Comparison of ENCODE assay signal across 13 cellular contexts in the genomic region with DNA sequence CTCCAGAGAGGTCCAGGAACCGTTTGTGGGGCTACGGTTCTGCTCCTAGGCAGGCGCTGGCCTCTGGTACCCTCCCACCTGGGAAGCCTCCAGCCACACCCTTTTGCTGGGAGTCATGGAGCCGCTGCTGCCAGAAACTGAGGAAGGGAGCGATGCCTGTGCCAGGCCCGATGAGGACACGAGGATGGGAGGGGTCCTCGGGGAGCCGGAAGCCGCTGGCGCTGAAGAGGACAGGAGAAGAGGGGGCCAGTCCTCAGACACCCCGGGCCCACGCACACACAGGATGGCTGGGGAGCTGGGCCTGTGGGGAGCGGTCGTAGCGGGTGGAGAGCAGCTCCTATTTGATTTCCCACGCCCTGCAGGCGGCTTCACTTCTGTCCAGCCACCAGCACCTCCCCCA. TPM values are rescaled to one million over a fixed set of nuclear protein-coding genes. Genes with fewer than 3 reads are reported as not detected.
DNase-seq lines count a peak whose midpoint lies in the region; ATAC-seq and TF ChIP-seq lines count a peak whose summit lies in the region.
"Not testable (repeated sequence)": the region's sequence is repeated elsewhere in the genome, so short reads cannot be mapped to it uniquely, and the experiment has no call there.
"Had no signal": no experiment of that assay in that cellular context is flagged by ENCODE, and none has a peak within 500 bp of the region (broad histone marks: within the 10 kb centered on the region; RNA-seq: fewer than 3 reads in every experiment).

No MANE protein-coding gene starts in this region.

- H3K27me3 Mint-ChIP-seq in endodermal cell (ENCODE audit: insufficient read depth), result not testable (repeated sequence)

- H3K36me3 Mint-ChIP-seq in endodermal cell (ENCODE audit: low read depth), result not testable (repeated sequence)

- H3K27ac ChIP-seq in endodermal cell (ENCODE audit: low read depth, low read length); foreskin keratinocyte; upper lobe of right lung: not testable (repeated sequence)

- DNase-seq in endodermal cell, result peak; percentile 22
- DNase-seq in foreskin keratinocyte, upper lobe of right lung: not testable (repeated sequence)

- intact Hi-C loops in upper lobe of right lung (cut with DNase I), result not testable (repeated sequence)

- ATAC-seq in foreskin keratinocyte, result peak; percentile 6
- peak; percentile 17 for ATAC-seq in upper lobe of right lung

- not testable (repeated sequence) for H3K27me3 ChIP-seq in endodermal cell (ENCODE audit: control insufficient read depth, insufficient read depth, low read length, poor library complexity, severe bottlenecking); foreskin keratinocyte; upper lobe of right lung

- not testable (repeated sequence) for H3K9ac ChIP-seq in endodermal cell (ENCODE audit: extremely low read depth, low read length, poor library complexity, severe bottlenecking)

- H3K4me3 ChIP-seq in endodermal cell (ENCODE audit: low read length); upper lobe of right lung: not testable (repeated sequence)

- H3K9me3 Mint-ChIP-seq in endodermal cell, result not testable (repeated sequence)

- H3K4me3 Mint-ChIP-seq in endodermal cell, result not testable (repeated sequence)

- not testable (repeated sequence) for H3K4me1 ChIP-seq in endodermal cell (ENCODE audit: control insufficient read depth, insufficient read depth, low read length); foreskin keratinocyte; upper lobe of right lung

- WGBS in endodermal cell (ENCODE audit: insufficient coverage in 1 of 2, insufficient read length in 1 of 2), 2 experiments, result 92% methylated on average over 3 of the region's 18 CpGs; no CpG with 5 or more reads in 1 of the 2 experiments

- H3K4me1 Mint-ChIP-seq in endodermal cell, result not testable (repeated sequence)

- H3K9me3 ChIP-seq in endodermal cell (ENCODE audit: control insufficient read depth, low read length); upper lobe of right lung: not testable (repeated sequence)

- H3K27ac Mint-ChIP-seq in endodermal cell, result not testable (repeated sequence)

- not testable (repeated sequence) for TF ChIP-seq CTCF in endodermal cell (conservative IDR thresholded peaks at IDR 0.05); foreskin keratinocyte (conservative IDR thresholded peaks at IDR 0.05); upper lobe of right lung (IDR thresholded peaks at IDR 0.05)

- H3K36me3 ChIP-seq in endodermal cell (ENCODE audit: control insufficient read depth, insufficient read depth, low read length); upper lobe of right lung: not testable (repeated sequence)

RNA-seq across cellular contexts. Expression of a gene that starts 24.2 kb away (rescaled TPM):
- not detected for total RNA-seq in endodermal cell
- polyA plus RNA-seq in endodermal cell (2013, experiment 1 of 2), result not detected
- polyA plus RNA-seq in endodermal cell (2013, experiment 2 of 2), result not detected
- 6.6 and 18.8 TPM in 2 replicates for total RNA-seq in foreskin keratinocyte
- 10.5 and 36.4 TPM in 2 replicates for polyA plus RNA-seq in foreskin keratinocyte
- total RNA-seq in upper lobe of right lung, result not detected
- total RNA-seq: A172; A673; Caco-2; CD4-positive, alpha-beta memory T cell; CD4-positive, alpha-beta T cell; CD4-positive, CD25-positive, alpha-beta regulatory T cell; CD8-positive, alpha-beta memory T cell; Daoy had no signal
- polyA plus RNA-seq: A549; AG04450; CD4-positive, alpha-beta memory T cell; CD8-positive, alpha-beta memory T cell had no signal
